17 cellular contexts compared by ENCODE assay signal in genomic region chr22:47944941-47945340, GRCh38.
A peak's percentile ranks its signal among the peaks of the same experiment; 100 is the strongest.
DNase-seq lines count a peak whose midpoint lies in the region; ATAC-seq and TF ChIP-seq lines count a peak whose summit lies in the region.
"Had no signal": no experiment of that assay in that cellular context is flagged by ENCODE, and none has a peak within 500 bp of the region (broad histone marks: within the 10 kb centered on the region; RNA-seq: fewer than 3 reads in every experiment).

No MANE protein-coding gene starts in this region.

- H3K4me1 ChIP-seq in DND-41 (ENCODE audit: insufficient read depth, low read length), result peaks cover 28% of the 10 kb centered on the region
- peaks cover 0 to 7% of the 10 kb centered on the region in 2 donors for H3K4me1 ChIP-seq in neuronal stem cell (ENCODE audit: control insufficient read depth in 2 of 2, insufficient read depth in 1 of 2, low read depth in 1 of 2, low read length in 2 of 2)

- no peak overlapping the region for H2AFZ ChIP-seq in DND-41 (ENCODE audit: low read depth, low read length)
- H2AFZ ChIP-seq in neuronal stem cell (ENCODE audit: low read length), result no peak overlapping the region
- H2AFZ ChIP-seq: GM23338 had no signal

- ATAC-seq in DND-41 (ENCODE audit: insufficient read depth, low read depth), result no peak
- no peak for ATAC-seq in central memory CD8-positive, alpha-beta T cell (replicated peaks; ENCODE audit: extremely low read depth, poor library complexity, severe bottlenecking)
- no peak for ATAC-seq in GM18909 (IDR thresholded peaks at IDR 0.05; ENCODE audit: poor library complexity, unreplicated experiment)
- ATAC-seq: CD8-positive, alpha-beta T cell; GM12878; GM23338; HCT116 had no signal

- H2BK15ac ChIP-seq in neuronal stem cell (ENCODE audit: low read length), result no peak overlapping the region

- H3K9me3 Mint-ChIP-seq in central memory CD8-positive, alpha-beta T cell, result no peaks in the 10 kb centered on the region
- H3K9me3 Mint-ChIP-seq: CD8-positive, alpha-beta T cell had no signal

- H3K27me3 ChIP-seq in DND-41 (ENCODE audit: insufficient read depth, low read length, poor library complexity) (no peaks in the 10 kb centered on the region), neuronal stem cell (ENCODE audit: control insufficient read depth in 3 of 3, insufficient read depth in 3 of 3, low read depth in 1 of 3, low read length in 3 of 3) (no peaks in the 10 kb centered on the region)
- H3K27me3 ChIP-seq: BLaER1 treated with 17β-estradiol and CSF1 and Interleukin-3, amounts not matched to agents 10 nM and 100 nM had no signal

- H3K4me1 Mint-ChIP-seq in central memory CD8-positive, alpha-beta T cell, result peaks cover 18% of the 10 kb centered on the region
- H3K4me1 Mint-ChIP-seq: GM23338 had no signal

- H2BK120ac ChIP-seq in neuronal stem cell (ENCODE audit: low read depth, low read length), result peak overlapping the region; percentile 39

- H4K8ac ChIP-seq in neuronal stem cell (ENCODE audit: low read depth, low read length), result no peak overlapping the region

- peak overlapping the region; percentile 13 for H3K27ac ChIP-seq in DND-41 (ENCODE audit: low read length)
- H3K27ac ChIP-seq in neuronal stem cell (replicated peaks; ENCODE audit: low read length), result no peak overlapping the region
- H3K27ac ChIP-seq: BLaER1 treated with 17β-estradiol and CSF1 and Interleukin-3, amounts not matched to agents 10 nM and 100 nM had no signal

- H3K14ac ChIP-seq in neuronal stem cell (ENCODE audit: low read length), result peak overlapping the region; percentile 14

- no peak overlapping the region for H3K4ac ChIP-seq in neuronal stem cell (ENCODE audit: low read length)

- peak overlapping the region; percentile 94 for H3K27ac Mint-ChIP-seq in central memory CD8-positive, alpha-beta T cell (ENCODE audit: low read depth)
- H3K27ac Mint-ChIP-seq: B cell; CD8-positive, alpha-beta T cell; GM23338; HFFc6 had no signal

- H3K4me3 Mint-ChIP-seq in central memory CD8-positive, alpha-beta T cell, result no peak overlapping the region
- H3K4me3 Mint-ChIP-seq: B cell; CD8-positive, alpha-beta T cell; GM23338; HFFc6 had no signal

- H3K23ac ChIP-seq in neuronal stem cell (ENCODE audit: low read depth, low read length, poor library complexity), result no peak overlapping the region

- H3K4me3 ChIP-seq in DND-41 (ENCODE audit: low read depth in 1 of 2, low read length in 2 of 2) (no peak overlapping the region), neuronal stem cell (ENCODE audit: low read length in 2 of 2) (no peak overlapping the region)
- H3K4me3 ChIP-seq: BLaER1 treated with 17β-estradiol and CSF1 and Interleukin-3, amounts not matched to agents 10 nM and 100 nM; GM12878; GM23338 had no signal

- WGBS in neuronal stem cell (ENCODE audit: extremely low coverage in 2 of 2, insufficient read length in 2 of 2, insufficient replicate concordance in 1 of 2), 2 donors, result no CpG with 5 or more reads among the region's 6 CpGs

- H3K9ac ChIP-seq in DND-41 (ENCODE audit: low read depth, low read length), result no peak overlapping the region
- no peak overlapping the region for H3K9ac ChIP-seq in neuronal stem cell (ENCODE audit: low read depth, low read length, poor library complexity)
- H3K9ac ChIP-seq: BLaER1 treated with 17β-estradiol and CSF1 and Interleukin-3, amounts not matched to agents 10 nM and 100 nM had no signal

- H2BK5ac ChIP-seq in neuronal stem cell (ENCODE audit: low read length), result no peak overlapping the region

- no peak overlapping the region for H2BK12ac ChIP-seq in neuronal stem cell (ENCODE audit: low read length)

- no peak overlapping the region for H3K4me2 ChIP-seq in DND-41 (ENCODE audit: insufficient read depth, low read length)
- H3K4me2 ChIP-seq in neuronal stem cell (ENCODE audit: insufficient read depth, low read length, poor library complexity, severe bottlenecking), result no peak overlapping the region
- H3K4me2 ChIP-seq: GM23338 had no signal

- no peaks in the 10 kb centered on the region for H3K79me1 ChIP-seq in neuronal stem cell (ENCODE audit: low read depth, low read length)

- no peaks in the 10 kb centered on the region for H3K36me3 ChIP-seq in DND-41 (ENCODE audit: insufficient read depth, low read length)
- H3K36me3 ChIP-seq in neuronal stem cell (replicated peaks in 1 of 2; ENCODE audit: control insufficient read depth in 2 of 2, insufficient read depth in 2 of 2, low read length in 2 of 2), result no peaks in the 10 kb centered on the region
- H3K36me3 ChIP-seq: BLaER1 treated with 17β-estradiol and CSF1 and Interleukin-3, amounts not matched to agents 10 nM and 100 nM had no signal

- no peaks in the 10 kb centered on the region for H4K20me1 ChIP-seq in DND-41 (ENCODE audit: insufficient read depth, low read length)
- H4K20me1 ChIP-seq: BLaER1 treated with 17β-estradiol and CSF1 and Interleukin-3, amounts not matched to agents 10 nM and 100 nM had no signal

- DNase-seq in DND-41, result no peak
- DNase-seq in central memory CD8-positive, alpha-beta T cell (ENCODE audit: low spot score in 2 of 2), result no peak
- DNase-seq in neuronal stem cell (ENCODE audit: low spot score), result no peak
- peak; percentile 6 for DNase-seq in ureter (ENCODE audit: low spot score)
- no peak for DNase-seq in superior temporal gyrus (ENCODE audit: extremely low spot score)
- DNase-seq: Calu3; CD8-positive, alpha-beta T cell; DMS79 treated with DMSO at 0.1 percent for 48 hours; EL; H7; HFFc6 had no signal

- H3K9me3 ChIP-seq in DND-41 (ENCODE audit: insufficient read depth, low read length, severe bottlenecking) (no peaks in the 10 kb centered on the region), neuronal stem cell (replicated peaks in 1 of 2; ENCODE audit: control insufficient read depth in 2 of 2, insufficient read depth in 1 of 2, low read depth in 1 of 2, low read length in 2 of 2) (peaks cover 0 to 2% of the 10 kb centered on the region in 2 donors)

- no peaks in the 10 kb centered on the region for H3K36me3 Mint-ChIP-seq in central memory CD8-positive, alpha-beta T cell (ENCODE audit: insufficient read depth)
- H3K36me3 Mint-ChIP-seq: CD8-positive, alpha-beta T cell had no signal

- peak overlapping the region; percentile 31 for H3K18ac ChIP-seq in neuronal stem cell (ENCODE audit: low read length)

- H2AK5ac ChIP-seq in neuronal stem cell (ENCODE audit: low read depth, low read length), result peak overlapping the region; percentile 88

- H3K27me3 Mint-ChIP-seq in central memory CD8-positive, alpha-beta T cell, result peaks cover 10% of the 10 kb centered on the region

- no peak for TF ChIP-seq CTCF in DND-41 (IDR thresholded peaks at IDR 0.05; ENCODE audit: borderline replicate concordance, extremely low read depth, low read length, poor library complexity, severe bottlenecking)

- no peaks in the 10 kb centered on the region for H3K79me2 ChIP-seq in DND-41 (ENCODE audit: insufficient read depth, low read length)

- H4K91ac ChIP-seq in neuronal stem cell (ENCODE audit: low read depth, low read length, poor library complexity), result no peak overlapping the region
